ENCODE assay signal across 1 cellular context in the genomic region with DNA sequence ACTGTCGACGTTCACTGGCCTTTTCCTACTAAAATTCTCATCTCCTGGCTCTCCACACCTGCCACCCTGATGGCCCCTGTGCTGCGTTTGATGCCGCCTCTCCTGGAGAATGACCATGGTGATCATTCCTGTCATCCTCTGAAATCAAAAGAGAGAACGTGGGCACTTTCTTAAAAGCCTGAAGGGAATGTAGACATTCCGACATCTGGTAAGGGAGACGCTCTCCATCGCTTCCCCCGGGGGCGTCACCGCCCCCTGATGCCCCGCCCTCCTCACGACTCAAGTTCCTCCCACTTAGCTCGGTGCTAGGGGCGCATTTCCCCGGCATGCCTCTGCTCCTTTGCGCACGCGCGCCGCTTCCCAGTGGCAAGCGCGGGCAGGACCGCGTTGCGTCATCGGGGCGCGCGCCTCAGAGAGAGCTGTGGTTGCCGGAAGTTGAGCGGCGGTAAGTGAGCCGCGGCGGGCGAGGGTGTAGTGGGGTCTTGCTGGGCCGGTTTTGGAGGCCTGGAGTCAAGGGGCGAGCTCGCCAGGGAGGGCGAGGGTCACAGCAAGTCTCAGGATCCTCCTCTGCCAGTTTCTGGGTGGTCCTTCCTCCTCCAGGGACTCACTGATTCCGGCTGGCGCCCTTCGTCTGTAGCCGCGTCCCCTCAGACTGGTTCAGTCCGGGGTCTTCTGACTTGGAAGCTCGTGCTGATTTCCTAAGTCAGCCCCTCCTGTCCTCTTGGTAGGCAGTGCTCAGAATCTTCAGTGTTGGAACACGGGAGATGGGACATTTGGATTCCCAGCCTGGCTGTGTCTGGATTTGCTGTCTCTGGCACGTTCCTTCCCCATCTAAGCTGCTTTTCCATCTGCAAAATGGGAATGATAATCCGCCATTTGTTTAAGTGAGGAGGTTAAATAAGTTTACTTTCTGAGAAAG.
TF ChIP-seq lines count a peak whose summit lies in the region.

A gene with protein sequence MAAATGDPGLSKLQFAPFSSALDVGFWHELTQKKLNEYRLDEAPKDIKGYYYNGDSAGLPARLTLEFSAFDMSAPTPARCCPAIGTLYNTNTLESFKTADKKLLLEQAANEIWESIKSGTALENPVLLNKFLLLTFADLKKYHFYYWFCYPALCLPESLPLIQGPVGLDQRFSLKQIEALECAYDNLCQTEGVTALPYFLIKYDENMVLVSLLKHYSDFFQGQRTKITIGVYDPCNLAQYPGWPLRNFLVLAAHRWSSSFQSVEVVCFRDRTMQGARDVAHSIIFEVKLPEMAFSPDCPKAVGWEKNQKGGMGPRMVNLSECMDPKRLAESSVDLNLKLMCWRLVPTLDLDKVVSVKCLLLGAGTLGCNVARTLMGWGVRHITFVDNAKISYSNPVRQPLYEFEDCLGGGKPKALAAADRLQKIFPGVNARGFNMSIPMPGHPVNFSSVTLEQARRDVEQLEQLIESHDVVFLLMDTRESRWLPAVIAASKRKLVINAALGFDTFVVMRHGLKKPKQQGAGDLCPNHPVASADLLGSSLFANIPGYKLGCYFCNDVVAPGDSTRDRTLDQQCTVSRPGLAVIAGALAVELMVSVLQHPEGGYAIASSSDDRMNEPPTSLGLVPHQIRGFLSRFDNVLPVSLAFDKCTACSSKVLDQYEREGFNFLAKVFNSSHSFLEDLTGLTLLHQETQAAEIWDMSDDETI (plus strand): TSS at position 412 of the 919 bp plus-strand sequence. CDS start 26,299 bp downstream, outside the sequence.

TF ChIP-seq in K562, 482 proteins besides CTCF, POLR2A, EP300 and RAD21 (continued from another document and continues in another):
- TF ChIP-seq, protein P1, sequence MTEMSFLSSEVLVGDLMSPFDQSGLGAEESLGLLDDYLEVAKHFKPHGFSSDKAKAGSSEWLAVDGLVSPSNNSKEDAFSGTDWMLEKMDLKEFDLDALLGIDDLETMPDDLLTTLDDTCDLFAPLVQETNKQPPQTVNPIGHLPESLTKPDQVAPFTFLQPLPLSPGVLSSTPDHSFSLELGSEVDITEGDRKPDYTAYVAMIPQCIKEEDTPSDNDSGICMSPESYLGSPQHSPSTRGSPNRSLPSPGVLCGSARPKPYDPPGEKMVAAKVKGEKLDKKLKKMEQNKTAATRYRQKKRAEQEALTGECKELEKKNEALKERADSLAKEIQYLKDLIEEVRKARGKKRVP (CRISPR knock-in tag; IDR thresholded peaks at IDR 0.05), result peak; percentile 89
- TF ChIP-seq KLF10 (CRISPR knock-in tag; IDR thresholded peaks at IDR 0.05) (no peak), KAT7 (CRISPR knock-in tag; IDR thresholded peaks at IDR 0.05; ENCODE audit: borderline replicate concordance) (peak; percentile 68; the same call in 1 of the 2 replicates), FOXM1 (IDR thresholded peaks at IDR 0.05; ENCODE audit: low read depth) (no peak), FOXM1 (CRISPR knock-in tag; IDR thresholded peaks at IDR 0.05; ENCODE audit: low read depth) (no peak; the same call in 1 of the 2 replicates), ZNF175 (CRISPR knock-in tag; IDR thresholded peaks at IDR 0.05; ENCODE audit: low read depth) (no peak), HOXB6 (CRISPR knock-in tag; IDR thresholded peaks at IDR 0.05; ENCODE audit: borderline replicate concordance) (no peak), CXXC5 (CRISPR knock-in tag; IDR thresholded peaks at IDR 0.05) (peak; percentile 78), CAMTA2 (CRISPR knock-in tag; conservative IDR thresholded peaks at IDR 0.05) (no peak), ZFP36 (IDR thresholded peaks at IDR 0.05; ENCODE audit: low read depth, low read length, partially characterized antibody) (peak; percentile 28), OTX1 (CRISPR knock-in tag; IDR thresholded peaks at IDR 0.05) (0 out of 2 replicates have a peak, but pooled peaks have one; percentile 74), CHD4 (IDR thresholded peaks at IDR 0.05; ENCODE audit: insufficient read depth, insufficient replicate concordance, low read depth, low read length, poor library complexity, severe bottlenecking) (no peak), ZNF785 (CRISPR knock-in tag; IDR thresholded peaks at IDR 0.05) (no peak), TCF7 (IDR thresholded peaks at IDR 0.05; ENCODE audit: borderline replicate concordance) (no peak), NUFIP1 (IDR thresholded peaks at IDR 0.05; ENCODE audit: partially characterized antibody) (no peak), XRCC3 (IDR thresholded peaks at IDR 0.05) (no peak), ZNF124 (CRISPR knock-in tag; IDR thresholded peaks at IDR 0.05) (no peak), ZNF311 (CRISPR knock-in tag; IDR thresholded peaks at IDR 0.05) (no peak)
- TF ChIP-seq, protein P2, sequence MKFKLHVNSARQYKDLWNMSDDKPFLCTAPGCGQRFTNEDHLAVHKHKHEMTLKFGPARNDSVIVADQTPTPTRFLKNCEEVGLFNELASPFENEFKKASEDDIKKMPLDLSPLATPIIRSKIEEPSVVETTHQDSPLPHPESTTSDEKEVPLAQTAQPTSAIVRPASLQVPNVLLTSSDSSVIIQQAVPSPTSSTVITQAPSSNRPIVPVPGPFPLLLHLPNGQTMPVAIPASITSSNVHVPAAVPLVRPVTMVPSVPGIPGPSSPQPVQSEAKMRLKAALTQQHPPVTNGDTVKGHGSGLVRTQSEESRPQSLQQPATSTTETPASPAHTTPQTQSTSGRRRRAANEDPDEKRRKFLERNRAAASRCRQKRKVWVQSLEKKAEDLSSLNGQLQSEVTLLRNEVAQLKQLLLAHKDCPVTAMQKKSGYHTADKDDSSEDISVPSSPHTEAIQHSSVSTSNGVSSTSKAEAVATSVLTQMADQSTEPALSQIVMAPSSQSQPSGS (CRISPR knock-in tag; IDR thresholded peaks at IDR 0.05), result no peak
- TF ChIP-seq, protein P3, sequence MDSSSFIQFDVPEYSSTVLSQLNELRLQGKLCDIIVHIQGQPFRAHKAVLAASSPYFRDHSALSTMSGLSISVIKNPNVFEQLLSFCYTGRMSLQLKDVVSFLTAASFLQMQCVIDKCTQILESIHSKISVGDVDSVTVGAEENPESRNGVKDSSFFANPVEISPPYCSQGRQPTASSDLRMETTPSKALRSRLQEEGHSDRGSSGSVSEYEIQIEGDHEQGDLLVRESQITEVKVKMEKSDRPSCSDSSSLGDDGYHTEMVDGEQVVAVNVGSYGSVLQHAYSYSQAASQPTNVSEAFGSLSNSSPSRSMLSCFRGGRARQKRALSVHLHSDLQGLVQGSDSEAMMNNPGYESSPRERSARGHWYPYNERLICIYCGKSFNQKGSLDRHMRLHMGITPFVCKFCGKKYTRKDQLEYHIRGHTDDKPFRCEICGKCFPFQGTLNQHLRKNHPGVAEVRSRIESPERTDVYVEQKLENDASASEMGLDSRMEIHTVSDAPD (CRISPR knock-in tag; IDR thresholded peaks at IDR 0.05), result no peak
- TF ChIP-seq, protein P4, sequence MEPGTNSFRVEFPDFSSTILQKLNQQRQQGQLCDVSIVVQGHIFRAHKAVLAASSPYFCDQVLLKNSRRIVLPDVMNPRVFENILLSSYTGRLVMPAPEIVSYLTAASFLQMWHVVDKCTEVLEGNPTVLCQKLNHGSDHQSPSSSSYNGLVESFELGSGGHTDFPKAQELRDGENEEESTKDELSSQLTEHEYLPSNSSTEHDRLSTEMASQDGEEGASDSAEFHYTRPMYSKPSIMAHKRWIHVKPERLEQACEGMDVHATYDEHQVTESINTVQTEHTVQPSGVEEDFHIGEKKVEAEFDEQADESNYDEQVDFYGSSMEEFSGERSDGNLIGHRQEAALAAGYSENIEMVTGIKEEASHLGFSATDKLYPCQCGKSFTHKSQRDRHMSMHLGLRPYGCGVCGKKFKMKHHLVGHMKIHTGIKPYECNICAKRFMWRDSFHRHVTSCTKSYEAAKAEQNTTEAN (CRISPR knock-in tag; IDR thresholded peaks at IDR 0.05), result no peak
- TF ChIP-seq, protein P5, sequence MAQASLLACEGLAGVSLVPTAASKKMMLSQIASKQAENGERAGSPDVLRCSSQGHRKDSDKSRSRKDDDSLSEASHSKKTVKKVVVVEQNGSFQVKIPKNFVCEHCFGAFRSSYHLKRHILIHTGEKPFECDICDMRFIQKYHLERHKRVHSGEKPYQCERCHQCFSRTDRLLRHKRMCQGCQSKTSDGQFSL (CRISPR knock-in tag; IDR thresholded peaks at IDR 0.05), result no peak
- TF ChIP-seq, protein P5 (tag; IDR thresholded peaks at IDR 0.05), result no peak
- TF ChIP-seq, protein P6, sequence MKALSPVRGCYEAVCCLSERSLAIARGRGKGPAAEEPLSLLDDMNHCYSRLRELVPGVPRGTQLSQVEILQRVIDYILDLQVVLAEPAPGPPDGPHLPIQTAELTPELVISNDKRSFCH (CRISPR knock-in tag; IDR thresholded peaks at IDR 0.05), result no peak
- TF ChIP-seq, protein P6 (tag; IDR thresholded peaks at IDR 0.05), result no peak
- TF ChIP-seq, protein P7, sequence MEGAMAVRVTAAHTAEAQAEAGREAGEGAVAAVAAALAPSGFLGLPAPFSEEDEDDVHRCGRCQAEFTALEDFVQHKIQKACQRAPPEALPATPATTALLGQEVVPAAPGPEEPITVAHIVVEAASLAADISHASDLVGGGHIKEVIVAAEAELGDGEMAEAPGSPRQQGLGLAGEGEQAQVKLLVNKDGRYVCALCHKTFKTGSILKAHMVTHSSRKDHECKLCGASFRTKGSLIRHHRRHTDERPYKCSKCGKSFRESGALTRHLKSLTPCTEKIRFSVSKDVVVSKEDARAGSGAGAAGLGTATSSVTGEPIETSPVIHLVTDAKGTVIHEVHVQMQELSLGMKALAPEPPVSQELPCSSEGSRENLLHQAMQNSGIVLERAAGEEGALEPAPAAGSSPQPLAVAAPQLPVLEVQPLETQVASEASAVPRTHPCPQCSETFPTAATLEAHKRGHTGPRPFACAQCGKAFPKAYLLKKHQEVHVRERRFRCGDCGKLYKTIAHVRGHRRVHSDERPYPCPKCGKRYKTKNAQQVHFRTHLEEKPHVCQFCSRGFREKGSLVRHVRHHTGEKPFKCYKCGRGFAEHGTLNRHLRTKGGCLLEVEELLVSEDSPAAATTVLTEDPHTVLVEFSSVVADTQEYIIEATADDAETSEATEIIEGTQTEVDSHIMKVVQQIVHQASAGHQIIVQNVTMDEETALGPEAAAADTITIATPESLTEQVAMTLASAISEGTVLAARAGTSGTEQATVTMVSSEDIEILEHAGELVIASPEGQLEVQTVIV (CRISPR knock-in tag; IDR thresholded peaks at IDR 0.05; ENCODE audit: borderline replicate concordance), result no peak
- TF ChIP-seq, protein P8, sequence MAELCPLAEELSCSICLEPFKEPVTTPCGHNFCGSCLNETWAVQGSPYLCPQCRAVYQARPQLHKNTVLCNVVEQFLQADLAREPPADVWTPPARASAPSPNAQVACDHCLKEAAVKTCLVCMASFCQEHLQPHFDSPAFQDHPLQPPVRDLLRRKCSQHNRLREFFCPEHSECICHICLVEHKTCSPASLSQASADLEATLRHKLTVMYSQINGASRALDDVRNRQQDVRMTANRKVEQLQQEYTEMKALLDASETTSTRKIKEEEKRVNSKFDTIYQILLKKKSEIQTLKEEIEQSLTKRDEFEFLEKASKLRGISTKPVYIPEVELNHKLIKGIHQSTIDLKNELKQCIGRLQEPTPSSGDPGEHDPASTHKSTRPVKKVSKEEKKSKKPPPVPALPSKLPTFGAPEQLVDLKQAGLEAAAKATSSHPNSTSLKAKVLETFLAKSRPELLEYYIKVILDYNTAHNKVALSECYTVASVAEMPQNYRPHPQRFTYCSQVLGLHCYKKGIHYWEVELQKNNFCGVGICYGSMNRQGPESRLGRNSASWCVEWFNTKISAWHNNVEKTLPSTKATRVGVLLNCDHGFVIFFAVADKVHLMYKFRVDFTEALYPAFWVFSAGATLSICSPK (IDR thresholded peaks at IDR 0.05; ENCODE audit: borderline replicate concordance), result no peak
- TF ChIP-seq, protein P9, sequence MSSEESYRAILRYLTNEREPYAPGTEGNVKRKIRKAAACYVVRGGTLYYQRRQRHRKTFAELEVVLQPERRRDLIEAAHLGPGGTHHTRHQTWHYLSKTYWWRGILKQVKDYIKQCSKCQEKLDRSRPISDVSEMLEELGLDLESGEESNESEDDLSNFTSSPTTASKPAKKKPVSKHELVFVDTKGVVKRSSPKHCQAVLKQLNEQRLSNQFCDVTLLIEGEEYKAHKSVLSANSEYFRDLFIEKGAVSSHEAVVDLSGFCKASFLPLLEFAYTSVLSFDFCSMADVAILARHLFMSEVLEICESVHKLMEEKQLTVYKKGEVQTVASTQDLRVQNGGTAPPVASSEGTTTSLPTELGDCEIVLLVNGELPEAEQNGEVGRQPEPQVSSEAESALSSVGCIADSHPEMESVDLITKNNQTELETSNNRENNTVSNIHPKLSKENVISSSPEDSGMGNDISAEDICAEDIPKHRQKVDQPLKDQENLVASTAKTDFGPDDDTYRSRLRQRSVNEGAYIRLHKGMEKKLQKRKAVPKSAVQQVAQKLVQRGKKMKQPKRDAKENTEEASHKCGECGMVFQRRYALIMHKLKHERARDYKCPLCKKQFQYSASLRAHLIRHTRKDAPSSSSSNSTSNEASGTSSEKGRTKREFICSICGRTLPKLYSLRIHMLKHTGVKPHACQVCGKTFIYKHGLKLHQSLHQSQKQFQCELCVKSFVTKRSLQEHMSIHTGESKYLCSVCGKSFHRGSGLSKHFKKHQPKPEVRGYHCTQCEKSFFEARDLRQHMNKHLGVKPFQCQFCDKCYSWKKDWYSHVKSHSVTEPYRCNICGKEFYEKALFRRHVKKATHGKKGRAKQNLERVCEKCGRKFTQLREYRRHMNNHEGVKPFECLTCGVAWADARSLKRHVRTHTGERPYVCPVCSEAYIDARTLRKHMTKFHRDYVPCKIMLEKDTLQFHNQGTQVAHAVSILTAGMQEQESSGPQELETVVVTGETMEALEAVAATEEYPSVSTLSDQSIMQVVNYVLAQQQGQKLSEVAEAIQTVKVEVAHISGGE (CRISPR knock-in tag; IDR thresholded peaks at IDR 0.05), result peak in 1 of 3 experiments; percentile 66; a peak in 2 of 6 replicates
- TF ChIP-seq, protein P10, sequence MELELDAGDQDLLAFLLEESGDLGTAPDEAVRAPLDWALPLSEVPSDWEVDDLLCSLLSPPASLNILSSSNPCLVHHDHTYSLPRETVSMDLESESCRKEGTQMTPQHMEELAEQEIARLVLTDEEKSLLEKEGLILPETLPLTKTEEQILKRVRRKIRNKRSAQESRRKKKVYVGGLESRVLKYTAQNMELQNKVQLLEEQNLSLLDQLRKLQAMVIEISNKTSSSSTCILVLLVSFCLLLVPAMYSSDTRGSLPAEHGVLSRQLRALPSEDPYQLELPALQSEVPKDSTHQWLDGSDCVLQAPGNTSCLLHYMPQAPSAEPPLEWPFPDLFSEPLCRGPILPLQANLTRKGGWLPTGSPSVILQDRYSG (tag; conservative IDR thresholded peaks at IDR 0.05; ENCODE audit: low read depth), result no peak
- TF ChIP-seq, protein P11, sequence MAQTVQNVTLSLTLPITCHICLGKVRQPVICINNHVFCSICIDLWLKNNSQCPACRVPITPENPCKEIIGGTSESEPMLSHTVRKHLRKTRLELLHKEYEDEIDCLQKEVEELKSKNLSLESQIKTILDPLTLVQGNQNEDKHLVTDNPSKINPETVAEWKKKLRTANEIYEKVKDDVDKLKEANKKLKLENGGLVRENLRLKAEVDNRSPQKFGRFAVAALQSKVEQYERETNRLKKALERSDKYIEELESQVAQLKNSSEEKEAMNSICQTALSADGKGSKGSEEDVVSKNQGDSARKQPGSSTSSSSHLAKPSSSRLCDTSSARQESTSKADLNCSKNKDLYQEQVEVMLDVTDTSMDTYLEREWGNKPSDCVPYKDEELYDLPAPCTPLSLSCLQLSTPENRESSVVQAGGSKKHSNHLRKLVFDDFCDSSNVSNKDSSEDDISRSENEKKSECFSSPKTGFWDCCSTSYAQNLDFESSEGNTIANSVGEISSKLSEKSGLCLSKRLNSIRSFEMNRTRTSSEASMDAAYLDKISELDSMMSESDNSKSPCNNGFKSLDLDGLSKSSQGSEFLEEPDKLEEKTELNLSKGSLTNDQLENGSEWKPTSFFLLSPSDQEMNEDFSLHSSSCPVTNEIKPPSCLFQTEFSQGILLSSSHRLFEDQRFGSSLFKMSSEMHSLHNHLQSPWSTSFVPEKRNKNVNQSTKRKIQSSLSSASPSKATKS (CRISPR knock-in tag; IDR thresholded peaks at IDR 0.05), result no peak
